25 cellular contexts compared by ENCODE assay signal in genomic region chr12:49875115-49875720, GRCh38. TPM values are rescaled to one million over a fixed set of nuclear protein-coding genes. Genes with fewer than 3 reads are reported as not detected.
"Had no signal": no experiment of that assay in that cellular context is flagged by ENCODE, and none has a peak within 500 bp of the region (broad histone marks: within the 10 kb centered on the region; RNA-seq: fewer than 3 reads in every experiment).

No MANE protein-coding gene starts in this region.

- H3K4me1 Mint-ChIP-seq: activated B cell treated with CpG ODN at 0.5 μM for 24 hours; central memory CD8-positive, alpha-beta T cell; stimulated activated naive B cell treated with anti-CD40 and anti-IgM and Interleukin-4, amounts not matched to agents 10 μg/mL and 1 μg/mL and 100 μg/mL, for 72 hours; T-helper 17 cell had no signal

- ATAC-seq: activated naive CD4-positive, alpha-beta T cell treated with anti-CD3 and anti-CD28 coated beads, Interleukin-2, amount 50 U/mL, for 72 hours; foreskin keratinocyte; left lung; naive thymus-derived CD4-positive, alpha-beta T cell; stimulated activated naive B cell treated with anti-CD40 and anti-IgM and Interleukin-4, amounts not matched to agents 10 μg/mL and 1 μg/mL and 100 μg/mL, for 72 hours; T-helper 17 cell had no signal

- H3K27ac Mint-ChIP-seq: activated B cell treated with CpG ODN at 0.5 μM for 24 hours; activated CD4-positive, alpha-beta memory T cell treated with anti-CD3 and anti-CD28 coated beads for 36 hours; activated naive CD4-positive, alpha-beta T cell treated with anti-CD3 and anti-CD28 coated beads, Interleukin-2, amount 50 U/mL, for 72 hours; stimulated activated naive B cell treated with anti-CD40 and anti-IgM and Interleukin-4, amounts not matched to agents 10 μg/mL and 1 μg/mL and 100 μg/mL, for 72 hours; T-helper 17 cell had no signal

- H3K27ac ChIP-seq: ascending aorta, brain microvascular endothelial cell, foreskin keratinocyte, left lung, sigmoid colon had no signal

- H3K27me3 ChIP-seq: ascending aorta, foreskin keratinocyte, left lung, sigmoid colon, thyroid gland had no signal

- DNase-seq: activated B cell treated with CpG ODN at 0.5 μM for 24 hours; activated CD4-positive, alpha-beta memory T cell treated with anti-CD3 and anti-CD28 coated beads for 36 hours; activated CD4-positive, alpha-beta T cell treated with anti-CD3 and anti-CD28 coated beads for 48 hours; activated gamma-delta T cell treated with Interleukin-2 at 50 U/mL for 16 hours; brain microvascular endothelial cell; cortex of kidney; foreskin keratinocyte; kidney; naive thymus-derived CD4-positive, alpha-beta T cell; occipital lobe; sigmoid colon; stimulated activated CD4-positive, alpha-beta T cell treated with anti-CD3 and anti-CD28 coated beads, Interleukin-2, amount 100 ng/mL, for 48 hours; stimulated activated CD8-positive, alpha-beta memory T cell treated with anti-CD3 and anti-CD28 coated beads, Interleukin-4, amount 100 ng/mL, for 48 hours; stimulated activated naive B cell treated with anti-CD40 and anti-IgM and Interleukin-4, amounts not matched to agents 10 μg/mL and 1 μg/mL and 100 μg/mL, for 72 hours; T-helper 17 cell had no signal

- H3K36me3 Mint-ChIP-seq: activated CD4-positive, alpha-beta memory T cell treated with anti-CD3 and anti-CD28 coated beads for 36 hours; activated naive CD4-positive, alpha-beta T cell treated with anti-CD3 and anti-CD28 coated beads, Interleukin-2, amount 50 U/mL, for 72 hours; stimulated activated naive B cell treated with anti-CD40 and anti-IgM and Interleukin-4, amounts not matched to agents 10 μg/mL and 1 μg/mL and 100 μg/mL, for 72 hours had no signal

- H3K4me1 ChIP-seq: ascending aorta, foreskin keratinocyte, left lung, sigmoid colon had no signal

- H3K36me3 ChIP-seq: ascending aorta, brain microvascular endothelial cell, left lung, sigmoid colon, thyroid gland had no signal

- H3K27me3 Mint-ChIP-seq: activated CD4-positive, alpha-beta memory T cell treated with anti-CD3 and anti-CD28 coated beads for 36 hours; central memory CD8-positive, alpha-beta T cell; T-helper 17 cell had no signal

- H3K4me3 ChIP-seq: ascending aorta, left lung, lung, sigmoid colon, smooth muscle cell, thyroid gland had no signal

- H3K4me3 Mint-ChIP-seq: activated B cell treated with CpG ODN at 0.5 μM for 24 hours; activated CD4-positive, alpha-beta memory T cell treated with anti-CD3 and anti-CD28 coated beads for 36 hours; central memory CD8-positive, alpha-beta T cell; naive thymus-derived CD4-positive, alpha-beta T cell; neural crest cell; stimulated activated naive B cell treated with anti-CD40 and anti-IgM and Interleukin-4, amounts not matched to agents 10 μg/mL and 1 μg/mL and 100 μg/mL, for 72 hours; T-helper 17 cell had no signal

- H3K9me3 ChIP-seq: ascending aorta, left lung, sigmoid colon, thyroid gland had no signal

RNA-seq across cellular contexts. Expression of gene FAIM2, which starts 28.5 kb away (rescaled TPM):
- total RNA-seq: activated B cell treated with CpG ODN at 0.5 μM for 24 hours, foreskin keratinocyte, glomerular endothelial cell, renal cortical epithelial cell had no signal
- polyA plus RNA-seq: foreskin keratinocyte; naive thymus-derived CD4-positive, alpha-beta T cell had no signal
